Comparison of ENCODE assay signal across 11 cellular contexts in genomic region chr5:27396998-27397397, GRCh38.
"Had no signal": no experiment of that assay in that cellular context is flagged by ENCODE, and none has a peak within 500 bp of the region (broad histone marks: within the 10 kb centered on the region; RNA-seq: fewer than 3 reads in every experiment).

No MANE protein-coding gene starts in this region.

- H3K9ac ChIP-seq: GM23248 had no signal

- ATAC-seq: GM23338, HCT116 had no signal

- H2AFZ ChIP-seq: GM23248, GM23338 had no signal

- H3K9me3 ChIP-seq: HAP-1 had no signal

- H3K4me3 ChIP-seq: GM23248, GM23338, HAP-1 had no signal

- H3K4me2 ChIP-seq: GM23338 had no signal

- H3K27ac ChIP-seq: GM23248 had no signal

- H3K36me3 ChIP-seq: HAP-1 had no signal

- H3K4me1 ChIP-seq: HAP-1 had no signal

- DNase-seq: GM23248, GOT3, H7, H9, HCEC 1CT, HFFc6 had no signal

- FAIRE-seq: H1, H54 had no signal
